8 cellular contexts compared by ENCODE assay signal in genomic region chr10:102419561-102420442, GRCh38. TPM values are rescaled to one million over a fixed set of nuclear protein-coding genes. Genes with fewer than 3 reads are reported as not detected.
DNase-seq lines count a peak whose midpoint lies in the region; ATAC-seq and TF ChIP-seq lines count a peak whose summit lies in the region.

No MANE protein-coding gene starts in this region.

- H3K27me3 ChIP-seq in esophagus (ENCODE audit: control insufficient read depth in 1 of 2, insufficient read depth in 2 of 2, low read length in 2 of 2) (no peaks in the 10 kb centered on the region), thyroid gland (no peaks in the 10 kb centered on the region)

- H3K4me3 Mint-ChIP-seq in activated T-cell treated with anti-CD3 and anti-CD28 coated beads, Interleukin-2, amount 50 U/mL, for 4 hours = peak overlapping the region; percentile 96
- peak overlapping the region; percentile 98 for H3K4me3 Mint-ChIP-seq in natural killer cell treated with Interleukin-12 subunit alpha and Interleukin-12 subunit beta and Interleukin-15 and Interleukin-18, amount 100 ng/mL, for 72 hours

- peak overlapping the region in 1 of 2 donors; percentile 94 for H3K27ac ChIP-seq in esophagus (ENCODE audit: low read depth in 2 of 2, low read length in 1 of 2)
- peak overlapping the region in 1 of 3 donors; percentile 92 for H3K27ac ChIP-seq in thyroid gland

- ATAC-seq in activated T-cell treated with anti-CD3 and anti-CD28 coated beads, Interleukin-2, amount 50 U/mL, for 4 hours = no peak
- ATAC-seq in natural killer cell treated with Interleukin-12 subunit alpha and Interleukin-12 subunit beta and Interleukin-15 and Interleukin-18, amount 100 ng/mL, for 72 hours = peak in 1 of 2 donors; percentile 26
- no peak for ATAC-seq in GM18502 (IDR thresholded peaks at IDR 0.05; ENCODE audit: poor library complexity, unreplicated experiment)

- 1% methylated on average over 48 to 57 of the region's 57 CpGs for WGBS in esophagus, 2 donors
- WGBS in thyroid gland, 2 donors = 2% methylated on average over 29 to 37 of the region's 57 CpGs

- peaks cover 26% of the 10 kb centered on the region for H3K27me3 Mint-ChIP-seq in activated T-cell treated with anti-CD3 and anti-CD28 coated beads, Interleukin-2, amount 50 U/mL, for 4 hours (ENCODE audit: low read depth)
- H3K27me3 Mint-ChIP-seq in natural killer cell treated with Interleukin-12 subunit alpha and Interleukin-12 subunit beta and Interleukin-15 and Interleukin-18, amount 100 ng/mL, for 72 hours = peaks cover 15 to 24% of the 10 kb centered on the region in 2 donors

- H3K4me3 ChIP-seq in AG10803 (ENCODE audit: low read length) (peak overlapping the region; percentile 89), HFF-Myc (replicated peaks; ENCODE audit: low read depth, low read length) (peak overlapping the region; percentile 91), esophagus (ENCODE audit: low read depth in 1 of 2, low read length in 2 of 2) (peak overlapping the region; percentile 81 to 86), thyroid gland (replicated peaks in 1 of 3) (peak overlapping the region in 2 of 3 donors; percentile 88 to 91)

- peaks cover 7% of the 10 kb centered on the region for H3K36me3 Mint-ChIP-seq in activated T-cell treated with anti-CD3 and anti-CD28 coated beads, Interleukin-2, amount 50 U/mL, for 4 hours (ENCODE audit: insufficient read depth)
- no peaks in the 10 kb centered on the region for H3K36me3 Mint-ChIP-seq in natural killer cell treated with Interleukin-12 subunit alpha and Interleukin-12 subunit beta and Interleukin-15 and Interleukin-18, amount 100 ng/mL, for 72 hours

- no peak for TF ChIP-seq CTCF in AG10803 (conservative IDR thresholded peaks at IDR 0.05; ENCODE audit: low read length)
- TF ChIP-seq CTCF in HFF-Myc (IDR thresholded peaks at IDR 0.05; ENCODE audit: low read depth, low read length, missing control alignments) = no peak
- no peak for TF ChIP-seq CTCF in thyroid gland (IDR thresholded peaks at IDR 0.05)

- no peaks in the 10 kb centered on the region for H3K9me3 Mint-ChIP-seq in activated T-cell treated with anti-CD3 and anti-CD28 coated beads, Interleukin-2, amount 50 U/mL, for 4 hours
- H3K9me3 Mint-ChIP-seq in natural killer cell treated with Interleukin-12 subunit alpha and Interleukin-12 subunit beta and Interleukin-15 and Interleukin-18, amount 100 ng/mL, for 72 hours = no peaks in the 10 kb centered on the region

- peak overlapping the region; percentile 91 to 99 for H3K27ac Mint-ChIP-seq in natural killer cell treated with Interleukin-12 subunit alpha and Interleukin-12 subunit beta and Interleukin-15 and Interleukin-18, amount 100 ng/mL, for 72 hours

- H3K4me1 ChIP-seq in esophagus (ENCODE audit: control insufficient read depth in 2 of 2, insufficient read depth in 2 of 2, low read length in 1 of 2) = peaks cover 18 to 25% of the 10 kb centered on the region in 2 donors
- H3K4me1 ChIP-seq in thyroid gland = peaks cover 29 to 36% of the 10 kb centered on the region in 2 donors

- H3K9me3 ChIP-seq in esophagus (ENCODE audit: control insufficient read depth in 2 of 2, insufficient read depth in 1 of 2, low read depth in 1 of 2, low read length in 1 of 2) (peaks cover 0 to 5% of the 10 kb centered on the region in 2 donors), thyroid gland (no peaks in the 10 kb centered on the region)

- intact Hi-C loops in thyroid gland (cut with DNase I) = loop anchor here (10.0 kb wide), 1 partner anchor 165 kb away; no protein-coding TSS in a partner anchor

- DNase-seq in AG10803 (ENCODE audit: low read depth) (no peak), HFF-Myc (ENCODE audit: extremely low read depth, low read depth) (no peak), NCI-H82 (lab: John Stamatoyannopoulos, UW) (peak; percentile 90), thyroid gland (peak; percentile 40 to 51)
- peak; percentile 64 for DNase-seq in activated T-cell treated with anti-CD3 and anti-CD28 coated beads, Interleukin-2, amount 50 U/mL, for 4 hours
- DNase-seq in natural killer cell treated with Interleukin-12 subunit alpha and Interleukin-12 subunit beta and Interleukin-15 and Interleukin-18, amount 100 ng/mL, for 72 hours (ENCODE audit: low spot score) = no peak

- H3K36me3 ChIP-seq in esophagus (ENCODE audit: control insufficient read depth in 2 of 2, insufficient read depth in 2 of 2, low read length in 1 of 2) (peaks cover 6 to 8% of the 10 kb centered on the region in 2 donors), thyroid gland (peaks cover 0 to 6% of the 10 kb centered on the region in 2 donors)

- peaks cover 34% of the 10 kb centered on the region for H3K4me1 Mint-ChIP-seq in activated T-cell treated with anti-CD3 and anti-CD28 coated beads, Interleukin-2, amount 50 U/mL, for 4 hours (ENCODE audit: low read depth)
- peaks cover 12 to 24% of the 10 kb centered on the region in 2 donors for H3K4me1 Mint-ChIP-seq in natural killer cell treated with Interleukin-12 subunit alpha and Interleukin-12 subunit beta and Interleukin-15 and Interleukin-18, amount 100 ng/mL, for 72 hours (ENCODE audit: low read depth in 2 of 2)

- no peak for TF ChIP-seq POLR2A in thyroid gland (IDR thresholded peaks at IDR 0.05)

RNA-seq across cellular contexts. Expression of gene FBXL15, which starts 0.8 kb away (rescaled TPM):
- total RNA-seq in activated T-cell treated with anti-CD3 and anti-CD28 coated beads, Interleukin-2, amount 50 U/mL, for 4 hours = 10 to 100 TPM; 16.5 to 17.7 (median 16.6) TPM
- 10 to 100 TPM in 1 of 2 donors, 1 to 10 TPM in 1; 6.3 to 15.2 TPM for polyA plus RNA-seq in esophagus
- total RNA-seq in natural killer cell treated with Interleukin-12 subunit alpha and Interleukin-12 subunit beta and Interleukin-15 and Interleukin-18, amount 100 ng/mL, for 72 hours = 10 to 100 TPM; 22.0 to 23.7 TPM
- 10 to 100 TPM; 13.4 to 34.0 (median 27.2) TPM for total RNA-seq in thyroid gland

RNA-seq across cellular contexts. Expression of gene PSD, which starts 1.2 kb away (rescaled TPM):
- 1 to 10 TPM; 2.3 to 4.6 (median 3.7) TPM for total RNA-seq in activated T-cell treated with anti-CD3 and anti-CD28 coated beads, Interleukin-2, amount 50 U/mL, for 4 hours
- 1 to 10 TPM; 1.1 to 2.1 TPM for polyA plus RNA-seq in esophagus
- total RNA-seq in natural killer cell treated with Interleukin-12 subunit alpha and Interleukin-12 subunit beta and Interleukin-15 and Interleukin-18, amount 100 ng/mL, for 72 hours = 1 to 10 TPM; 2.3 to 7.6 TPM
- total RNA-seq in thyroid gland = 1 to 10 TPM in 1 of 4 donors, under 1 TPM in 3; 0.24 to 1.1 (median 0.49) TPM

RNA-seq across cellular contexts. Expression of gene CUEDC2, which starts 12.6 kb away (rescaled TPM):
- total RNA-seq in activated T-cell treated with anti-CD3 and anti-CD28 coated beads, Interleukin-2, amount 50 U/mL, for 4 hours = 10 to 100 TPM; 44.3 to 50.6 (median 45.3) TPM
- polyA plus RNA-seq in esophagus = 10 to 100 TPM; 16.3 to 30.3 TPM
- total RNA-seq in natural killer cell treated with Interleukin-12 subunit alpha and Interleukin-12 subunit beta and Interleukin-15 and Interleukin-18, amount 100 ng/mL, for 72 hours = 10 to 100 TPM; 39.8 to 58.5 TPM
- 10 to 100 TPM; 56.2 to 73.9 (median 62.0) TPM for total RNA-seq in thyroid gland

RNA-seq across cellular contexts. Expression of gene NFKB2, which starts 24.3 kb away (rescaled TPM):
- 100 to 1,000 TPM; 300 to 365 (median 302) TPM for total RNA-seq in activated T-cell treated with anti-CD3 and anti-CD28 coated beads, Interleukin-2, amount 50 U/mL, for 4 hours
- polyA plus RNA-seq in esophagus = 10 to 100 TPM; 11.4 to 22.6 TPM
- 100 to 1,000 TPM; 370 to 522 TPM for total RNA-seq in natural killer cell treated with Interleukin-12 subunit alpha and Interleukin-12 subunit beta and Interleukin-15 and Interleukin-18, amount 100 ng/mL, for 72 hours
- 10 to 100 TPM; 12.3 to 26.0 (median 15.3) TPM for total RNA-seq in thyroid gland

RNA-seq across cellular contexts. Expression of gene C10orf95, which starts 31.5 kb away (rescaled TPM):
- total RNA-seq in activated T-cell treated with anti-CD3 and anti-CD28 coated beads, Interleukin-2, amount 50 U/mL, for 4 hours = under 1 TPM; 0.27 to 0.96 (median 0.45) TPM
- under 1 TPM; 0.37 to 0.65 TPM for polyA plus RNA-seq in esophagus
- total RNA-seq in natural killer cell treated with Interleukin-12 subunit alpha and Interleukin-12 subunit beta and Interleukin-15 and Interleukin-18, amount 100 ng/mL, for 72 hours = under 1 TPM in 1 of 2 donors, not detected in 1; 0.98 TPM
- 1 to 10 TPM; 1.1 to 2.9 (median 1.8) TPM for total RNA-seq in thyroid gland

Comparison
In these comparisons a context has a peak if more than half of its experiments do, and no peak if none do; other contexts are left out.
1. DNase-seq: peak in NCI-H82 (single experiment), activated T-cell treated with anti-CD3 and anti-CD28 coated beads, Interleukin-2, amount 50 U/mL, for 4 hours (single experiment) and thyroid gland (2 of 2); none in AG10803 (single experiment), HFF-Myc (single experiment) and natural killer cell treated with Interleukin-12 subunit alpha and Interleukin-12 subunit beta and Interleukin-15 and Interleukin-18, amount 100 ng/mL, for 72 hours (single experiment).
2. Peak in every context shown above with its lines, with median percentiles within 50 percentile points of each other: H3K4me3 ChIP-seq.